Comparison of ENCODE assay signal across 22 cellular contexts in the genomic region with DNA sequence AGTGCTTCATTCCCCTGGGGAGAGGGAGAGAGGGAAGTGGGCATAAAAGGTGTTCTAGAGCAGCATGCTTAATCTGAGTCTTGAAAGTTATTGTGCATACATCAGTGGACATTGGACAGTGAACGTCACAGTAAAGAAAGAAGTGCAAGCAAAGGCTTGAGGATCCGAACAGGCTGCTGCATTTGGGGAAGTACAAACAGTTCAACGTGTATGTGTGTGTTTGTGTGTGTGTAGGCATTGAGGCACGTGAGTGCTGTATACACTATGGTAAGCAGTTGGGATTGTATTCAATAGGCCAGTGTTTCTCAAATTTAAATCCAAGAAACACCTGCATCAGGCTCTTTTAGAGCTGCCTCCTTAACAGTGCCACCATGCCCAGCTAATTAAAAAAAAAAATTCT.
"Had no signal": no experiment of that assay in that cellular context is flagged by ENCODE, and none has a peak within 500 bp of the region (broad histone marks: within the 10 kb centered on the region; RNA-seq: fewer than 3 reads in every experiment).

No MANE protein-coding gene starts in this region.

- H3K4me3 Mint-ChIP-seq: activated CD4-positive, alpha-beta memory T cell treated with anti-CD3 and anti-CD28 coated beads, Interleukin-2, amount 10 ng/mL, durations not matched to agents 7 days and 5 days; activated CD4-positive, alpha-beta T cell treated with anti-CD3 and anti-CD28 coated beads, Interleukin-2, amount 10 ng/mL, durations not matched to agents 24 days and 14 days; activated naive CD4-positive, alpha-beta T cell treated with anti-CD3 and anti-CD28 coated beads, Interleukin-2, amount 10 ng/mL, durations not matched to agents 7 days and 5 days; activated T-cell treated with anti-CD3 and anti-CD28 coated beads, Interleukin-2, amount 50 U/mL, for 72 hours; memory B cell; stimulated activated memory B cell treated with anti-CD40 and anti-IgM and Interleukin-4, amounts not matched to agents 10 μg/mL and 1 μg/mL and 100 μg/mL, for 72 hours had no signal

- H3K4me1 ChIP-seq: sigmoid colon, testis, vagina had no signal

- H3K4me3 ChIP-seq: cardiac muscle cell, sigmoid colon, smooth muscle cell, testis, vagina had no signal

- H3K9me3 ChIP-seq: sigmoid colon, testis, vagina had no signal

- H3K36me3 Mint-ChIP-seq: activated naive CD4-positive, alpha-beta T cell treated with anti-CD3 and anti-CD28 coated beads, Interleukin-2, amount 10 ng/mL, durations not matched to agents 7 days and 5 days; memory B cell; stimulated activated memory B cell treated with anti-CD40 and anti-IgM and Interleukin-4, amounts not matched to agents 10 μg/mL and 1 μg/mL and 100 μg/mL, for 72 hours had no signal

- DNase-seq: activated CD4-positive, alpha-beta memory T cell treated with anti-CD3 and anti-CD28 coated beads, Interleukin-2, amount 10 ng/mL, durations not matched to agents 7 days and 5 days; activated CD4-positive, alpha-beta T cell treated with anti-CD3 and anti-CD28 coated beads, Interleukin-2, amount 10 ng/mL, durations not matched to agents 24 days and 14 days; activated effector memory CD4-positive, alpha-beta T cell treated with anti-CD3 and anti-CD28 coated beads, Interleukin-2, amount 50 U/mL, for 16 hours; activated naive CD4-positive, alpha-beta T cell treated with anti-CD3 and anti-CD28 coated beads, Interleukin-2, amount 10 ng/mL, durations not matched to agents 7 days and 5 days; activated T-cell treated with anti-CD3 and anti-CD28 coated beads, Interleukin-2, amount 50 U/mL, for 72 hours; amygdala; cortex of kidney; left colon; occipital lobe; sigmoid colon; stimulated activated CD4-positive, alpha-beta T cell treated with anti-CD3 and anti-CD28 coated beads, Interleukin-15, amount 100 ng/mL, for 24 hours; testis; trophoblast cell had no signal

- H3K27ac Mint-ChIP-seq: activated CD4-positive, alpha-beta memory T cell treated with anti-CD3 and anti-CD28 coated beads, Interleukin-2, amount 10 ng/mL, durations not matched to agents 7 days and 5 days; activated CD4-positive, alpha-beta T cell treated with anti-CD3 and anti-CD28 coated beads, Interleukin-2, amount 10 ng/mL, durations not matched to agents 24 days and 14 days; activated naive CD4-positive, alpha-beta T cell treated with anti-CD3 and anti-CD28 coated beads, Interleukin-2, amount 10 ng/mL, durations not matched to agents 7 days and 5 days; activated T-cell treated with anti-CD3 and anti-CD28 coated beads, Interleukin-2, amount 50 U/mL, for 72 hours; memory B cell; stimulated activated memory B cell treated with anti-CD40 and anti-IgM and Interleukin-4, amounts not matched to agents 10 μg/mL and 1 μg/mL and 100 μg/mL, for 72 hours had no signal

- H3K9me3 Mint-ChIP-seq: activated CD4-positive, alpha-beta memory T cell treated with anti-CD3 and anti-CD28 coated beads, Interleukin-2, amount 10 ng/mL, durations not matched to agents 7 days and 5 days; activated CD4-positive, alpha-beta T cell treated with anti-CD3 and anti-CD28 coated beads, Interleukin-2, amount 10 ng/mL, durations not matched to agents 24 days and 14 days; activated naive CD4-positive, alpha-beta T cell treated with anti-CD3 and anti-CD28 coated beads, Interleukin-2, amount 10 ng/mL, durations not matched to agents 7 days and 5 days; activated T-cell treated with anti-CD3 and anti-CD28 coated beads, Interleukin-2, amount 50 U/mL, for 72 hours; memory B cell; stimulated activated memory B cell treated with anti-CD40 and anti-IgM and Interleukin-4, amounts not matched to agents 10 μg/mL and 1 μg/mL and 100 μg/mL, for 72 hours had no signal

- FAIRE-seq: keratinocyte had no signal

- H3K4me2 ChIP-seq: smooth muscle cell had no signal

- H3K36me3 ChIP-seq: cardiac muscle cell, sigmoid colon, vagina had no signal

- H3K4me1 Mint-ChIP-seq: activated CD4-positive, alpha-beta memory T cell treated with anti-CD3 and anti-CD28 coated beads, Interleukin-2, amount 10 ng/mL, durations not matched to agents 7 days and 5 days; memory B cell; stimulated activated memory B cell treated with anti-CD40 and anti-IgM and Interleukin-4, amounts not matched to agents 10 μg/mL and 1 μg/mL and 100 μg/mL, for 72 hours had no signal

- H3K27me3 ChIP-seq: cardiac muscle cell, testis, vagina had no signal

- H3K27ac ChIP-seq: cardiac muscle cell, epithelial cell of prostate, sigmoid colon, testis, vagina, VCaP had no signal

- ATAC-seq: activated CD4-positive, CD25-positive, alpha-beta regulatory T cell treated with anti-CD3 and anti-CD28 coated beads, Interleukin-2, amount 50 U/mL, for 24 hours; activated T-cell treated with anti-CD3 and anti-CD28 coated beads, Interleukin-2, amount 50 U/mL, for 72 hours; left colon; stimulated activated memory B cell treated with anti-CD40 and anti-IgM and Interleukin-4, amounts not matched to agents 10 μg/mL and 1 μg/mL and 100 μg/mL, for 72 hours had no signal
